Comparison of ENCODE assay signal across 18 cellular contexts in genomic region chr4:40331092-40331824, GRCh38. TPM values are rescaled to one million over a fixed set of nuclear protein-coding genes. Genes with fewer than 3 reads are reported as not detected.
DNase-seq lines count a peak whose midpoint lies in the region; ATAC-seq and TF ChIP-seq lines count a peak whose summit lies in the region.
"Had no signal": no experiment of that assay in that cellular context is flagged by ENCODE, and none has a peak within 500 bp of the region (broad histone marks: within the 10 kb centered on the region; RNA-seq: fewer than 3 reads in every experiment).

No MANE protein-coding gene starts in this region.

- H3K27ac ChIP-seq in 22Rv1 (peak overlapping the region; percentile 55), coronary artery (no peak overlapping the region), neural progenitor cell (no peak overlapping the region), osteoblast (ENCODE audit: low read depth, low read length) (no peak overlapping the region)
- peak overlapping the region in 6 of 11 experiments; percentile 10 to 54 (median 32); a peak in 10 of 22 replicates for H3K27ac ChIP-seq in BLaER1 treated with 17β-estradiol and CSF1 and Interleukin-3, amounts not matched to agents 10 nM and 100 nM

- H3K4me3 ChIP-seq in BLaER1 treated with 17β-estradiol and CSF1 and Interleukin-3, amounts not matched to agents 10 nM and 100 nM: no peak overlapping the region
- H3K4me3 ChIP-seq in coronary artery (no peak overlapping the region), neural progenitor cell (no peak overlapping the region), osteoblast (ENCODE audit: insufficient read depth, low read length) (no peak overlapping the region)
- H3K4me3 ChIP-seq: GM12878 had no signal

- ATAC-seq in HG03378 (IDR thresholded peaks at IDR 0.05; ENCODE audit: unreplicated experiment): no peak
- ATAC-seq: CD8-positive, alpha-beta T cell; GM12878; SK-N-SH treated with all-trans-retinoic acid at 6 μM for 48 hours had no signal

- no peaks in the 10 kb centered on the region for H3K9me3 ChIP-seq in BLaER1 treated with 17β-estradiol and CSF1 and Interleukin-3, amounts not matched to agents 10 nM and 100 nM (replicated peaks in 1 of 11)
- H3K9me3 ChIP-seq in neural progenitor cell (ENCODE audit: low read depth) (no peaks in the 10 kb centered on the region), osteoblast (ENCODE audit: low read depth, low read length) (no peaks in the 10 kb centered on the region)

- no peak overlapping the region for H3K4me3 Mint-ChIP-seq in neural progenitor cell
- H3K4me3 Mint-ChIP-seq: CD8-positive, alpha-beta T cell had no signal

- peaks cover 47% of the 10 kb centered on the region for H3K4me1 Mint-ChIP-seq in neural progenitor cell

- 0 out of 22 replicates have a peak overlapping the region, but pooled peaks of 2 of the 11 experiments have one; percentile 7 to 33 for H3K4me2 ChIP-seq in BLaER1 treated with 17β-estradiol and CSF1 and Interleukin-3, amounts not matched to agents 10 nM and 100 nM
- H3K4me2 ChIP-seq in neural progenitor cell: no peak overlapping the region
- no peak overlapping the region for H3K4me2 ChIP-seq in osteoblast (ENCODE audit: insufficient read depth, low read length)

- no peaks in the 10 kb centered on the region for H3K36me3 ChIP-seq in BLaER1 treated with 17β-estradiol and CSF1 and Interleukin-3, amounts not matched to agents 10 nM and 100 nM
- no peaks in the 10 kb centered on the region for H3K36me3 ChIP-seq in neural progenitor cell
- no peaks in the 10 kb centered on the region for H3K36me3 ChIP-seq in osteoblast (ENCODE audit: insufficient read depth, low read length)

- H3K36me3 Mint-ChIP-seq in neural progenitor cell: no peaks in the 10 kb centered on the region
- H3K36me3 Mint-ChIP-seq: CD8-positive, alpha-beta T cell had no signal

- no peak overlapping the region for H3K9ac ChIP-seq in BLaER1 treated with 17β-estradiol and CSF1 and Interleukin-3, amounts not matched to agents 10 nM and 100 nM
- H3K9ac ChIP-seq in neural progenitor cell: no peak overlapping the region

- H3K27me3 Mint-ChIP-seq in neural progenitor cell (ENCODE audit: insufficient read depth, low read depth): peaks cover 8% of the 10 kb centered on the region

- no peaks in the 10 kb centered on the region for H3F3A ChIP-seq in neural progenitor cell (ENCODE audit: low read depth)

- peaks cover 21 to 45% (median 34%) of the 10 kb centered on the region in 10 experiments for H3K4me1 ChIP-seq in BLaER1 treated with 17β-estradiol and CSF1 and Interleukin-3, amounts not matched to agents 10 nM and 100 nM
- peaks cover 7% of the 10 kb centered on the region for H3K4me1 ChIP-seq in neural progenitor cell
- peaks cover 25% of the 10 kb centered on the region for H3K4me1 ChIP-seq in osteoblast (ENCODE audit: insufficient read depth, low read length)

- H3K79me2 ChIP-seq in neural progenitor cell (ENCODE audit: low read depth) (no peaks in the 10 kb centered on the region), osteoblast (ENCODE audit: insufficient read depth, low read length) (no peaks in the 10 kb centered on the region)

- H3K27me3 ChIP-seq in BLaER1 treated with 17β-estradiol and CSF1 and Interleukin-3, amounts not matched to agents 10 nM and 100 nM: no peaks in the 10 kb centered on the region
- H3K27me3 ChIP-seq in neural progenitor cell (no peaks in the 10 kb centered on the region), osteoblast (ENCODE audit: insufficient read depth, low read length) (no peaks in the 10 kb centered on the region)

- no peak overlapping the region for H2AFZ ChIP-seq in neural progenitor cell (replicated peaks)
- H2AFZ ChIP-seq in osteoblast (ENCODE audit: low read length): no peak overlapping the region

- no peak for TF ChIP-seq CTCF in 22Rv1 (IDR thresholded peaks at IDR 0.05)
- TF ChIP-seq CTCF in coronary artery (IDR thresholded peaks at IDR 0.05): no peak
- TF ChIP-seq CTCF in neural progenitor cell (IDR thresholded peaks at IDR 0.05): no peak
- TF ChIP-seq CTCF in osteoblast (IDR thresholded peaks at IDR 0.05; ENCODE audit: extremely low read depth, low read depth, low read length): no peak

- peak overlapping the region; percentile 38 for H3K27ac Mint-ChIP-seq in neural progenitor cell
- H3K27ac Mint-ChIP-seq: CD8-positive, alpha-beta T cell had no signal

- DNase-seq in coronary artery (ENCODE audit: low spot score): peak; percentile 49
- DNase-seq in neural progenitor cell (ENCODE audit: low spot score): no peak
- no peak for DNase-seq in NCI-H2171 (lab: John Stamatoyannopoulos, UW)
- DNase-seq in osteoblast (ENCODE audit: insufficient read length, low spot score, missing footprints): no peak
- DNase-seq in stimulated activated CD4-positive, alpha-beta T cell treated with anti-CD3 and anti-CD28 coated beads, Interleukin-4, amount 100 ng/mL, for 4 hours: no peak
- DNase-seq: CD8-positive, alpha-beta T cell; GDM1; GOT3; KBM-7; NCI-H1092; NCI-H146; NCI-H2081; NCI-H510A had no signal

- no peaks in the 10 kb centered on the region for H3K9me3 Mint-ChIP-seq in neural progenitor cell
- H3K9me3 Mint-ChIP-seq: CD8-positive, alpha-beta T cell had no signal

- H4K20me1 ChIP-seq in BLaER1 treated with 17β-estradiol and CSF1 and Interleukin-3, amounts not matched to agents 10 nM and 100 nM: no peaks in the 10 kb centered on the region
- H4K20me1 ChIP-seq in neural progenitor cell (ENCODE audit: low read depth): no peaks in the 10 kb centered on the region
- H4K20me1 ChIP-seq in osteoblast (ENCODE audit: insufficient read depth, low read length): no peaks in the 10 kb centered on the region

RNA-seq across cellular contexts. Expression of gene CHRNA9, which starts 3.9 kb away (rescaled TPM):
- total RNA-seq in neural progenitor cell (ENCODE audit: low replicate concordance) (0.67 and 2.5 TPM in 2 replicates), osteoblast (0.36 and 0.59 TPM in 2 replicates)
- total RNA-seq: GM12878 had no signal

Comparison
In these comparisons a context has a peak if more than half of its experiments do, and no peak if none do; other contexts are left out.
1. H3K27ac ChIP-seq: peak in 22Rv1 (single experiment) and BLaER1 treated with 17β-estradiol and CSF1 and Interleukin-3, amounts not matched to agents 10 nM and 100 nM (6 of 11); none in coronary artery (0 of 2), neural progenitor cell (single experiment) and osteoblast (single experiment).